9 cellular contexts compared by ENCODE assay signal in genomic region chr14:73771848-73772705, GRCh38. TPM values are rescaled to one million over a fixed set of nuclear protein-coding genes. Genes with fewer than 3 reads are reported as not detected.
DNase-seq lines count a peak whose midpoint lies in the region; ATAC-seq lines count a peak whose summit lies in the region.
"Had no signal": no experiment of that assay in that cellular context is flagged by ENCODE, and none has a peak within 500 bp of the region (broad histone marks: within the 10 kb centered on the region; RNA-seq: fewer than 3 reads in every experiment).

No MANE protein-coding gene starts in this region.

- no peaks in the 10 kb centered on the region for H3K36me3 ChIP-seq in muscle layer of duodenum (ENCODE audit: control insufficient read depth in 1 of 2, insufficient read depth in 2 of 2, low read length in 2 of 2)
- H3K36me3 ChIP-seq in thymus (ENCODE audit: control insufficient read depth, insufficient read depth): no peaks in the 10 kb centered on the region

- H3K27me3 ChIP-seq in muscle layer of duodenum (ENCODE audit: low read depth, low read length) (no peaks in the 10 kb centered on the region), thymus (ENCODE audit: control insufficient read depth, insufficient read depth) (no peaks in the 10 kb centered on the region)

- DNase-seq in NCI-H1092 treated with DMSO at 0.1 percent for 48 hours (lab: John Stamatoyannopoulos, UW): peak; percentile 50
- no peak for DNase-seq in NCI-H1092 (lab: John Stamatoyannopoulos, UW)
- DNase-seq in NCI-H2081 treated with DMSO at 0.1 percent for 48 hours (lab: John Stamatoyannopoulos, UW): peak; percentile 21
- DNase-seq in activated CD4-positive, alpha-beta T cell treated with anti-CD3 and anti-CD28 coated beads, Interleukin-2, amount 50 U/mL, for 1 hour: peak; percentile 61
- peak; percentile 44 for DNase-seq in effector CD4-positive, alpha-beta T cell

- H3K4me3 ChIP-seq in muscle layer of duodenum (ENCODE audit: low read depth in 1 of 2, low read length in 2 of 2) (peak overlapping the region in 1 of 2 donors; percentile 21), thymus (ENCODE audit: low read length) (peak overlapping the region; percentile 5)

- H3K27ac ChIP-seq in muscle layer of duodenum (ENCODE audit: low read length) (peak overlapping the region; percentile 83), thymus (ENCODE audit: low read depth) (peak overlapping the region; percentile 83)
- H3K27ac ChIP-seq: 22Rv1 had no signal

- H3K9me3 ChIP-seq in muscle layer of duodenum (ENCODE audit: control insufficient read depth in 1 of 2, low read length in 2 of 2) (no peaks in the 10 kb centered on the region), thymus (ENCODE audit: control insufficient read depth) (no peaks in the 10 kb centered on the region)

- 3% methylated on average over 7 of the region's 7 CpGs for WGBS in thymus

- H3K4me1 ChIP-seq in muscle layer of duodenum (ENCODE audit: control insufficient read depth in 1 of 2, insufficient read depth in 2 of 2, low read length in 2 of 2) (peaks cover 43 to 70% of the 10 kb centered on the region in 2 donors), thymus (ENCODE audit: control insufficient read depth, insufficient read depth, low read length) (peaks cover 18% of the 10 kb centered on the region)

- ATAC-seq in HG02763 (IDR thresholded peaks at IDR 0.05; ENCODE audit: unreplicated experiment): peak; percentile 44

RNA-seq across cellular contexts. Expression of gene PNMA1, which starts 57.9 kb away (rescaled TPM):
- polyA plus RNA-seq in thymus: 31.2 TPM
